19 cellular contexts compared by ENCODE assay signal in the genomic region with DNA sequence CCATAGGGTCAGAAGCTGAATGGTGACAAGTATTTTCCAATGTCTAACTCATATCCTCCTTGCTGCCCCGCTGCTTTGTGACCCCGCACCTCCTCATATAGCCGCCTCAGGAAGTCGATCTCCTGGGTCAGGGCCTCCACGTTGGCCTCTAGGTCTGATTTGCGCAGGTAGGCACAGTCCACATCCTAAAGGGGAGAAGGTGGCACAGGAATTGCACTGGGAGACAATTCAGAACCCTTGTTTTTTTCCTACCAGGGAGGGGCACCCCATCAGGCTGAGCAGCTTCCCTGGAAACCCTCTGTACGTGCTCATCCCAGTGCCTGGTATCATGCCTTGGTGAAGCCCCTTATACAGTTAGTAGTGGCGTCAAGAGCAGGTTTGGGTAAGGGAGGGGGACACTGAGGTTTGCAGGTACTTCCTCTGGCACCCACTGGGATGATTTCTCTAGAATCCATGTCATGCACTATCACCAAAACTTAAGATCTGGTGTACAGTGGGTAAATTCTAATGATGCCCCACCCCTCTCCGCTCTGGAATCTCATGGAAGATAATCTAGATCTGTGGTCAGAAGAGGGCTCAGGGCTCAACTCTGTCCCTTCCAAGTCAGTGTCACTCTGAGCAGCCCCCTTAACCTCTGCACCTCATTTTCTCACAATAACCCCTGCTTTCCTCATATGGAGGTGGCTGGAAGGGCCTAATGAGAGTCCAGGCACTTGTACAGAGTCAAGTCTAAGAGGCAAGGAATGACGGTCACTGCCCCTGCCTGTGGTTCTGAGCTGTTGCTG. TPM values are rescaled to one million over a fixed set of nuclear protein-coding genes. Genes with fewer than 3 reads are reported as not detected.
DNase-seq lines count a peak whose midpoint lies in the region; ATAC-seq, FAIRE-seq and TF ChIP-seq lines count a peak whose summit lies in the region.
"Had no signal": no experiment of that assay in that cellular context is flagged by ENCODE, and none has a peak within 500 bp of the region (broad histone marks: within the 10 kb centered on the region; RNA-seq: fewer than 3 reads in every experiment).

No MANE protein-coding gene starts in this region.

- H3K4me2 ChIP-seq in A549 (no peak overlapping the region), osteoblast (ENCODE audit: insufficient read depth, low read length) (no peak overlapping the region)
- H3K4me2 ChIP-seq: KMS-11 had no signal

- H3K36me3 ChIP-seq in osteoblast (ENCODE audit: insufficient read depth, low read length): no peaks in the 10 kb centered on the region
- H3K36me3 ChIP-seq: HAP-1 had no signal

- H3K4me1 ChIP-seq in A549: peaks cover 71% of the 10 kb centered on the region
- peaks cover 7% of the 10 kb centered on the region for H3K4me1 ChIP-seq in osteoblast (ENCODE audit: insufficient read depth, low read length)
- H3K4me1 ChIP-seq: HAP-1 had no signal

- TF ChIP-seq RAD21 in A549 (conservative IDR thresholded peaks at IDR 0.05 in 1 of 2, IDR thresholded peaks at IDR 0.05 in 1 of 2): no peak; a peak in 1 of 5 replicates

- peak; percentile 36 for FAIRE-seq in A549 (lab: Jason Lieb, UNC)
- FAIRE-seq: D721Med had no signal

- H3K4me3 ChIP-seq in A549 (no peak overlapping the region), osteoblast (ENCODE audit: insufficient read depth, low read length) (no peak overlapping the region)
- H3K4me3 ChIP-seq: HAP-1 had no signal

- DNase-seq in A549 (ENCODE audit: low read depth in 1 of 2, low spot score in 1 of 2): peak; percentile 38 to 68
- DNase-seq in GM20000 (ENCODE audit: low spot score): peak; percentile 12
- DNase-seq in activated T-helper 1 cell treated with anti-CD3 and anti-CD28 coated beads, Interleukin-12 subunit alpha, Interleukin-12 subunit beta, Interleukin-2, Interleukin-4 antibody, amounts not matched to agents 30 ng/mL and 10 ng/mL and 1 ng/mL, durations not matched to agents 14 hours and 24 hours and 36 hours (ENCODE audit: low spot score): no peak
- peak; percentile 74 for DNase-seq in osteoblast (ENCODE audit: insufficient read length, low spot score, missing footprints)
- no peak for DNase-seq in SW480 (ENCODE audit: low spot score)
- DNase-seq in amygdala (lab: John Stamatoyannopoulos, UW): no peak
- DNase-seq: ACHN; C1 segment of cervical spinal cord; CD8-positive, alpha-beta memory T cell; NCI-H1436; NCI-H1930; NCI-H345; NCI-H524 treated with DMSO at 0.1 percent for 48 hours had no signal

- ATAC-seq in A549: peak in 1 of 2 experiments; percentile 2; a peak in 3 of 6 replicates
- ATAC-seq in HG02798 (IDR thresholded peaks at IDR 0.05; ENCODE audit: poor library complexity, unreplicated experiment): no peak

- H3K27me3 Mint-ChIP-seq in activated T-helper 1 cell treated with anti-CD3 and anti-CD28 coated beads, Interleukin-12 subunit alpha, Interleukin-12 subunit beta, Interleukin-2, Interleukin-4 antibody, amounts not matched to agents 30 ng/mL and 10 ng/mL and 1 ng/mL, durations not matched to agents 14 hours and 24 hours and 36 hours (ENCODE audit: insufficient read depth): peaks cover 29% of the 10 kb centered on the region

- H3K9me3 Mint-ChIP-seq in activated T-helper 1 cell treated with anti-CD3 and anti-CD28 coated beads, Interleukin-12 subunit alpha, Interleukin-12 subunit beta, Interleukin-2, Interleukin-4 antibody, amounts not matched to agents 30 ng/mL and 10 ng/mL and 1 ng/mL, durations not matched to agents 14 hours and 24 hours and 36 hours: peaks cover 7% of the 10 kb centered on the region
- H3K9me3 Mint-ChIP-seq: CD8-positive, alpha-beta memory T cell had no signal

- TF ChIP-seq CTCF in A549 (IDR thresholded peaks at IDR 0.05) (no peak), GM20000 (IDR thresholded peaks at IDR 0.05; ENCODE audit: extremely low read depth, missing control alignments) (no peak), osteoblast (IDR thresholded peaks at IDR 0.05; ENCODE audit: extremely low read depth, low read depth, low read length) (no peak)

- CTCF ChIA-PET in A549 (lab: Yijun Ruan, JAX): interaction anchor here (1.2 to 14.8 kb wide), 15 partner anchors 10 to 626 kb away, joined by 3 to 321 read pairs (median 6); a partner anchor contains a TSS

- no peak for TF ChIP-seq EP300 in A549 (IDR thresholded peaks at IDR 0.05)

- 75% methylated on average over 10 of the region's 10 CpGs for WGBS in A549 (ENCODE audit: missing lambda C conversion rate)

- POLR2A ChIA-PET in A549 (lab: Yijun Ruan, JAX): interaction anchor here (0.5 to 18.5 kb wide), 12 partner anchors 10 to 626 kb away, joined by 3 to 383 read pairs (median 3); a partner anchor contains a TSS

- H3K4me3 Mint-ChIP-seq in activated T-helper 1 cell treated with anti-CD3 and anti-CD28 coated beads, Interleukin-12 subunit alpha, Interleukin-12 subunit beta, Interleukin-2, Interleukin-4 antibody, amounts not matched to agents 30 ng/mL and 10 ng/mL and 1 ng/mL, durations not matched to agents 14 hours and 24 hours and 36 hours: no peak overlapping the region
- H3K4me3 Mint-ChIP-seq: CD8-positive, alpha-beta memory T cell had no signal

- no peak overlapping the region for H2AFZ ChIP-seq in osteoblast (ENCODE audit: low read length)

- H3K36me3 Mint-ChIP-seq in activated T-helper 1 cell treated with anti-CD3 and anti-CD28 coated beads, Interleukin-12 subunit alpha, Interleukin-12 subunit beta, Interleukin-2, Interleukin-4 antibody, amounts not matched to agents 30 ng/mL and 10 ng/mL and 1 ng/mL, durations not matched to agents 14 hours and 24 hours and 36 hours (ENCODE audit: low read depth): peaks cover 49% of the 10 kb centered on the region
- H3K36me3 Mint-ChIP-seq: CD8-positive, alpha-beta memory T cell had no signal

- H3K9me3 ChIP-seq in A549 (no peaks in the 10 kb centered on the region), osteoblast (ENCODE audit: low read depth, low read length) (no peaks in the 10 kb centered on the region)
- H3K9me3 ChIP-seq: HAP-1 had no signal

- H3K79me2 ChIP-seq in osteoblast (ENCODE audit: insufficient read depth, low read length): no peaks in the 10 kb centered on the region

- peak; percentile 28; the same call in 1 of the 2 replicates for TF ChIP-seq POLR2A in A549 (IDR thresholded peaks at IDR 0.05; ENCODE audit: low read length)

- H4K20me1 ChIP-seq in osteoblast (ENCODE audit: insufficient read depth, low read length): no peaks in the 10 kb centered on the region

- intact Hi-C loops in activated T-helper 1 cell treated with anti-CD3 and anti-CD28 coated beads, Interleukin-12 subunit alpha, Interleukin-12 subunit beta, Interleukin-2, Interleukin-4 antibody, amounts not matched to agents 30 ng/mL and 10 ng/mL and 1 ng/mL, durations not matched to agents 14 hours and 24 hours and 36 hours (cut with micrococcal nuclease): loop anchor here (5.0 kb wide), 1 partner anchor 222 kb away; no protein-coding TSS in a partner anchor

- H3K27ac Mint-ChIP-seq in activated T-helper 1 cell treated with anti-CD3 and anti-CD28 coated beads, Interleukin-12 subunit alpha, Interleukin-12 subunit beta, Interleukin-2, Interleukin-4 antibody, amounts not matched to agents 30 ng/mL and 10 ng/mL and 1 ng/mL, durations not matched to agents 14 hours and 24 hours and 36 hours: peak overlapping the region; percentile 12
- H3K27ac Mint-ChIP-seq: CD8-positive, alpha-beta memory T cell had no signal

- H3K4me1 Mint-ChIP-seq in activated T-helper 1 cell treated with anti-CD3 and anti-CD28 coated beads, Interleukin-12 subunit alpha, Interleukin-12 subunit beta, Interleukin-2, Interleukin-4 antibody, amounts not matched to agents 30 ng/mL and 10 ng/mL and 1 ng/mL, durations not matched to agents 14 hours and 24 hours and 36 hours (ENCODE audit: low read depth): peaks cover 49% of the 10 kb centered on the region

- H3K27ac ChIP-seq in A549: peak overlapping the region; percentile 69 to 97
- no peak overlapping the region for H3K27ac ChIP-seq in osteoblast (ENCODE audit: low read depth, low read length)
- H3K27ac ChIP-seq: HL-60, KMS-11 had no signal

- H3K27me3 ChIP-seq in osteoblast (ENCODE audit: insufficient read depth, low read length): peaks cover 30% of the 10 kb centered on the region

TF ChIP-seq in A549, 52 proteins besides CTCF, POLR2A, EP300 and RAD21 (continues in another document):
- TF ChIP-seq, protein P1, sequence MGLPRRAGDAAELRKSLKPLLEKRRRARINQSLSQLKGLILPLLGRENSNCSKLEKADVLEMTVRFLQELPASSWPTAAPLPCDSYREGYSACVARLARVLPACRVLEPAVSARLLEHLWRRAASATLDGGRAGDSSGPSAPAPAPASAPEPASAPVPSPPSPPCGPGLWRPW (IDR thresholded peaks at IDR 0.05): no peak

RNA-seq across cellular contexts. Expression of a gene that starts 20.1 kb away (rescaled TPM):
- polyA plus RNA-seq in A549 (2011; rRNA removed): 23.5 and 43.0 TPM in 2 replicates
- polyA plus RNA-seq in A549 (2012; cell fraction: cytosol; rRNA removed): 10.6 and 13.1 TPM in 2 replicates
- polyA plus RNA-seq in A549 (2012; cell fraction: nucleus; rRNA removed): 73.1 and 148 TPM in 2 replicates
- polyA plus RNA-seq in A549 (2017; fragmentation: RNase III; extraction: RNeasy Plus Mini Kit Qiagen cat#74134 plus additional on column Dnase treatment): 331 to 441 TPM (median 378 TPM) in 3 replicates
- polyA minus RNA-seq in A549 (2011; rRNA and poly(A)+ RNA removed): 4.4 and 5.3 TPM in 2 replicates
- total RNA-seq in activated T-helper 1 cell treated with anti-CD3 and anti-CD28 coated beads, Interleukin-12 subunit alpha, Interleukin-12 subunit beta, Interleukin-2, Interleukin-4 antibody, amounts not matched to agents 30 ng/mL and 10 ng/mL and 1 ng/mL, durations not matched to agents 14 hours and 24 hours and 36 hours: 0.73 and 0.93 TPM in 2 replicates
- under 0.01 and 0.36 TPM in 2 replicates for total RNA-seq in osteoblast
- total RNA-seq: SK-MEL-5 had no signal
- polyA plus RNA-seq: CD8-positive, alpha-beta memory T cell had no signal

RNA-seq across cellular contexts. Expression of a gene that starts 21.3 kb away (rescaled TPM):
- polyA plus RNA-seq in A549 (2011; rRNA removed) (2,033 and 2,623 TPM in 2 replicates), A549 (2017; fragmentation: RNase III; extraction: RNeasy Plus Mini Kit Qiagen cat#74134 plus additional on column Dnase treatment) (3,055 to 3,652 TPM (median 3,189 TPM) in 3 replicates)
- 5,680 and 6,103 TPM in 2 replicates for polyA plus RNA-seq in A549 (2012; cell fraction: cytosol; rRNA removed)
- polyA plus RNA-seq in A549 (2012; cell fraction: nucleus; rRNA removed): 6,979 and 9,418 TPM in 2 replicates
- polyA minus RNA-seq in A549 (2011; rRNA and poly(A)+ RNA removed): 2,472 and 2,922 TPM in 2 replicates
- total RNA-seq in activated T-helper 1 cell treated with anti-CD3 and anti-CD28 coated beads, Interleukin-12 subunit alpha, Interleukin-12 subunit beta, Interleukin-2, Interleukin-4 antibody, amounts not matched to agents 30 ng/mL and 10 ng/mL and 1 ng/mL, durations not matched to agents 14 hours and 24 hours and 36 hours: 15.5 and 21.2 TPM in 2 replicates
- total RNA-seq in osteoblast: 20.9 and 27.9 TPM in 2 replicates
- total RNA-seq: SK-MEL-5 had no signal
- polyA plus RNA-seq: CD8-positive, alpha-beta memory T cell had no signal

RNA-seq across cellular contexts. Expression of a gene that starts 37.0 kb away (rescaled TPM):
- polyA plus RNA-seq in A549 (2011; rRNA removed) (1,799 and 1,935 TPM in 2 replicates), A549 (2017; fragmentation: RNase III; extraction: RNeasy Plus Mini Kit Qiagen cat#74134 plus additional on column Dnase treatment) (3,419 to 3,643 TPM (median 3,445 TPM) in 3 replicates)
- 4,307 and 4,853 TPM in 2 replicates for polyA plus RNA-seq in A549 (2012; cell fraction: cytosol; rRNA removed)
- 4,173 and 4,472 TPM in 2 replicates for polyA plus RNA-seq in A549 (2012; cell fraction: nucleus; rRNA removed)
- polyA minus RNA-seq in A549 (2011; rRNA and poly(A)+ RNA removed): 632 and 835 TPM in 2 replicates
- total RNA-seq in activated T-helper 1 cell treated with anti-CD3 and anti-CD28 coated beads, Interleukin-12 subunit alpha, Interleukin-12 subunit beta, Interleukin-2, Interleukin-4 antibody, amounts not matched to agents 30 ng/mL and 10 ng/mL and 1 ng/mL, durations not matched to agents 14 hours and 24 hours and 36 hours: not detected in 2 replicates
- 0.29 TPM in 1 of 2 replicates, not detected in the other for total RNA-seq in osteoblast
- total RNA-seq: CD8-positive, alpha-beta memory T cell had no signal
- polyA plus RNA-seq: CD8-positive, alpha-beta memory T cell had no signal

Comparison
In these comparisons a context has a peak if more than half of its experiments do, and no peak if none do; other contexts are left out.
1. DNase-seq: peak in A549 (2 of 2), GM20000 (single experiment) and osteoblast (single experiment); none in activated T-helper 1 cell treated with anti-CD3 and anti-CD28 coated beads, Interleukin-12 subunit alpha, Interleukin-12 subunit beta, Interleukin-2, Interleukin-4 antibody, amounts not matched to agents 30 ng/mL and 10 ng/mL and 1 ng/mL, durations not matched to agents 14 hours and 24 hours and 36 hours (single experiment), SW480 (single experiment) and amygdala (0 of 56).